28 cellular contexts compared by ENCODE assay signal in genomic region chr10:126408953-126409641, GRCh38.
"Had no signal": no experiment of that assay in that cellular context is flagged by ENCODE, and none has a peak within 500 bp of the region (broad histone marks: within the 10 kb centered on the region; RNA-seq: fewer than 3 reads in every experiment).

No MANE protein-coding gene starts in this region.

- H3K9me3 ChIP-seq: breast epithelium, gastrocnemius medialis, psoas muscle, sigmoid colon, tibial nerve had no signal

- H3K4me3 Mint-ChIP-seq: activated CD4-positive, alpha-beta memory T cell treated with anti-CD3 and anti-CD28 coated beads, Interleukin-2, amount 10 ng/mL, durations not matched to agents 7 days and 5 days; activated CD4-positive, alpha-beta T cell treated with anti-CD3 and anti-CD28 coated beads, Interleukin-2, amount 10 ng/mL, durations not matched to agents 7 days and 5 days; activated naive CD4-positive, alpha-beta T cell treated with anti-CD3 and anti-CD28 coated beads, Interleukin-2, amount 10 ng/mL, durations not matched to agents 7 days and 5 days; activated T-cell treated with anti-CD3 and anti-CD28 coated beads, Interleukin-2, amount 50 U/mL, for 24 hours; endodermal cell; mesothelial cell of epicardium; naive B cell; T-helper 17 cell; WTC11 had no signal

- H3K27ac Mint-ChIP-seq: activated CD4-positive, alpha-beta memory T cell treated with anti-CD3 and anti-CD28 coated beads, Interleukin-2, amount 10 ng/mL, durations not matched to agents 7 days and 5 days; activated CD4-positive, alpha-beta T cell treated with anti-CD3 and anti-CD28 coated beads, Interleukin-2, amount 10 ng/mL, durations not matched to agents 7 days and 5 days; activated naive CD4-positive, alpha-beta T cell treated with anti-CD3 and anti-CD28 coated beads, Interleukin-2, amount 10 ng/mL, durations not matched to agents 7 days and 5 days; activated T-cell treated with anti-CD3 and anti-CD28 coated beads, Interleukin-2, amount 50 U/mL, for 24 hours; endodermal cell; mesothelial cell of epicardium; naive B cell; T-helper 17 cell; WTC11 had no signal

- H3K36me3 ChIP-seq: breast epithelium, gastrocnemius medialis, sigmoid colon, tibial nerve had no signal

- ATAC-seq: esophagus mucosa, gastrocnemius medialis, left cardiac atrium, left ventricle myocardium superior, psoas muscle, T-helper 17 cell, WTC11 had no signal

- H3K9me3 Mint-ChIP-seq: activated CD4-positive, alpha-beta memory T cell treated with anti-CD3 and anti-CD28 coated beads, Interleukin-2, amount 10 ng/mL, durations not matched to agents 7 days and 5 days; activated CD4-positive, alpha-beta T cell treated with anti-CD3 and anti-CD28 coated beads, Interleukin-2, amount 10 ng/mL, durations not matched to agents 7 days and 5 days; activated T-cell treated with anti-CD3 and anti-CD28 coated beads, Interleukin-2, amount 50 U/mL, for 24 hours; endodermal cell; mesothelial cell of epicardium had no signal

- H3K36me3 Mint-ChIP-seq: activated naive CD4-positive, alpha-beta T cell treated with anti-CD3 and anti-CD28 coated beads, Interleukin-2, amount 10 ng/mL, durations not matched to agents 7 days and 5 days; mesothelial cell of epicardium; naive B cell; WTC11 had no signal

- H3K4me3 ChIP-seq: breast epithelium, gastrocnemius medialis, psoas muscle, sigmoid colon, tibial nerve had no signal

- H3K27me3 ChIP-seq: breast epithelium, sigmoid colon, tibial nerve had no signal

- H3K4me1 Mint-ChIP-seq: activated CD4-positive, alpha-beta memory T cell treated with anti-CD3 and anti-CD28 coated beads, Interleukin-2, amount 10 ng/mL, durations not matched to agents 7 days and 5 days; activated CD4-positive, alpha-beta T cell treated with anti-CD3 and anti-CD28 coated beads, Interleukin-2, amount 10 ng/mL, durations not matched to agents 7 days and 5 days; activated naive CD4-positive, alpha-beta T cell treated with anti-CD3 and anti-CD28 coated beads, Interleukin-2, amount 10 ng/mL, durations not matched to agents 7 days and 5 days; naive B cell; T-helper 17 cell had no signal

- H3K27ac ChIP-seq: breast epithelium, gastrocnemius medialis, parathyroid adenoma, psoas muscle, sigmoid colon, tibial nerve had no signal

- DNase-seq: activated CD4-positive, alpha-beta memory T cell treated with anti-CD3 and anti-CD28 coated beads, Interleukin-2, amount 10 ng/mL, durations not matched to agents 7 days and 5 days; activated CD4-positive, alpha-beta T cell treated with anti-CD3 and anti-CD28 coated beads for 1 hour; activated CD4-positive, alpha-beta T cell treated with anti-CD3 and anti-CD28 coated beads, Interleukin-2, amount 10 ng/mL, durations not matched to agents 7 days and 5 days; activated CD8-positive, alpha-beta memory T cell treated with anti-CD3 and anti-CD28 coated beads, Interleukin-2, amount 50 U/mL, for 48 hours; activated gamma-delta T cell; activated naive CD4-positive, alpha-beta T cell treated with anti-CD3 and anti-CD28 coated beads, Interleukin-2, amount 10 ng/mL, durations not matched to agents 7 days and 5 days; activated T-cell treated with anti-CD3 and anti-CD28 coated beads, Interleukin-2, amount 50 U/mL, for 24 hours; central memory CD4-positive, alpha-beta T cell; endodermal cell; gastrocnemius medialis; glutamatergic neuron; hippocampal formation; left cardiac atrium; left ventricle myocardium superior; naive B cell; occipital lobe; psoas muscle; sigmoid colon; small intestine; stimulated activated naive CD4-positive, alpha-beta T cell treated with Interleukin-2 at 50 U/mL for 16 hours; SW 1271; T-helper 17 cell had no signal

- H3K27me3 Mint-ChIP-seq: activated CD4-positive, alpha-beta memory T cell treated with anti-CD3 and anti-CD28 coated beads, Interleukin-2, amount 10 ng/mL, durations not matched to agents 7 days and 5 days; activated CD4-positive, alpha-beta T cell treated with anti-CD3 and anti-CD28 coated beads, Interleukin-2, amount 10 ng/mL, durations not matched to agents 7 days and 5 days; activated T-cell treated with anti-CD3 and anti-CD28 coated beads, Interleukin-2, amount 50 U/mL, for 24 hours; T-helper 17 cell had no signal

- H3K4me1 ChIP-seq: breast epithelium, gastrocnemius medialis, parathyroid adenoma, psoas muscle, sigmoid colon, tibial nerve had no signal
